7 cellular contexts compared by ENCODE assay signal in genomic region chr6:145963216-145964068, GRCh38. TPM values are rescaled to one million over a fixed set of nuclear protein-coding genes. Genes with fewer than 3 reads are reported as not detected.
DNase-seq lines count a peak whose midpoint lies in the region; ATAC-seq, FAIRE-seq and TF ChIP-seq lines count a peak whose summit lies in the region.

No MANE protein-coding gene starts in this region.

- FAIRE-seq in GM18507 (lab: Jason Lieb, UNC) (peak; percentile 53), H1 (lab: Jason Lieb, UNC) (no peak)

- CTCF ChIA-PET in activated CD4-positive, alpha-beta memory T cell treated with anti-CD3 and anti-CD28 coated beads for 36 hours (lab: Charles Lee), result interaction anchor here (0.6 to 3.2 kb wide), 2 partner anchors 34 to 149 kb away, joined by 3 to 21 read pairs; partner anchors contain the start of gene FBXO30
- CTCF ChIA-PET in H1 (lab: Charles Lee; ENCODE audit: partially characterized antibody), result interaction anchor here (1.3 to 1.7 kb wide), 2 partner anchors 35 to 65 kb away, joined by 4 read pairs; partner anchors contain the start of gene GRM1

- H3K4ac ChIP-seq in H1 (replicated peaks; ENCODE audit: insufficient read length, low read depth, low read length), result peak overlapping the region; percentile 97

- POLR2A ChIA-PET in activated CD4-positive, alpha-beta memory T cell treated with anti-CD3 and anti-CD28 coated beads for 36 hours (lab: Charles Lee), result interaction anchor here (1.3 to 2.4 kb wide), 3 partner anchors 34 to 228 kb away, joined by 4 to 6 read pairs (median 5); partner anchors contain the start of gene EPM2A
- POLR2A ChIA-PET in H1 (lab: Charles Lee; ENCODE audit: partially characterized antibody), result interaction anchor here (0.7 to 1.8 kb wide), 11 partner anchors 8 to 580 kb away, joined by 3 to 9 read pairs (median 5); partner anchors contain the start of genes EPM2A, FBXO30 and RAB32

- DNase-seq in GM18507 (ENCODE audit: extremely low spot score, insufficient read length, low read depth) (peak; percentile 18), NCI-H146 treated with DMSO at 0.1 percent for 48 hours (lab: John Stamatoyannopoulos, UW; ENCODE audit: unreplicated experiment) (peak; percentile 57), H1 (ENCODE audit: low read depth in 1 of 2, low spot score in 2 of 2) (peak in 1 of 2 experiments; percentile 2), mesothelial cell of epicardium (ENCODE audit: low spot score in 2 of 2, unreplicated experiment in 2 of 2) (peak; percentile 20 to 57)
- peak; percentile 60 for DNase-seq in activated CD4-positive, alpha-beta memory T cell treated with anti-CD3 and anti-CD28 coated beads for 36 hours
- DNase-seq in stimulated activated CD8-positive, alpha-beta memory T cell treated with anti-CD3 and anti-CD28 coated beads, Interleukin-15, amount 100 ng/mL, for 4 hours (ENCODE audit: low read depth in 2 of 2), result peak; percentile 13 to 14

- no peak overlapping the region for H2AK5ac ChIP-seq in H1 (ENCODE audit: low read depth, low read length)

- H3K9me3 Mint-ChIP-seq in activated CD4-positive, alpha-beta memory T cell treated with anti-CD3 and anti-CD28 coated beads for 36 hours, result no peaks in the 10 kb centered on the region
- H3K9me3 Mint-ChIP-seq in mesothelial cell of epicardium, result no peaks in the 10 kb centered on the region

- no peaks in the 10 kb centered on the region for H3K27me3 Mint-ChIP-seq in activated CD4-positive, alpha-beta memory T cell treated with anti-CD3 and anti-CD28 coated beads for 36 hours
- H3K27me3 Mint-ChIP-seq in mesothelial cell of epicardium (ENCODE audit: low read depth), result peaks cover 4% of the 10 kb centered on the region

- peak overlapping the region; percentile 72 to 97 (median 94) for H3K4me3 ChIP-seq in H1 (ENCODE audit: extremely low read depth in 1 of 4, insufficient read depth in 2 of 4, low read depth in 3 of 4, low read length in 4 of 4)

- ATAC-seq in HG02678 (IDR thresholded peaks at IDR 0.05; ENCODE audit: unreplicated experiment), result peak; percentile 24

- no peaks in the 10 kb centered on the region for H3K9me3 ChIP-seq in H1 (ENCODE audit: insufficient read depth in 2 of 2, low read depth in 1 of 2, low read length in 1 of 2)

- TF ChIP-seq CTCF in H1 (IDR thresholded peaks at IDR 0.05; ENCODE audit: control extremely low read depth in 1 of 3, insufficient read depth in 1 of 3, low read depth in 1 of 3, low read length in 3 of 3), result no peak
- no peak for TF ChIP-seq CTCF in mesothelial cell of epicardium (IDR thresholded peaks at IDR 0.05; ENCODE audit: unreplicated experiment)

- 3% methylated on average over 36 of the region's 44 CpGs; no CpG with 5 or more reads in 1 of the 2 experiments for WGBS in H1 (ENCODE audit: extremely low coverage in 1 of 2, insufficient coverage in 1 of 2, insufficient read length in 1 of 2, insufficient replicate concordance in 2 of 2, low coverage in 1 of 2, low lambda C conversion rate in 2 of 2, missing lambda C conversion rate in 1 of 2), 2 experiments

- H3K79me1 ChIP-seq in H1 (ENCODE audit: low read depth, low read length), result peaks cover 10% of the 10 kb centered on the region; the same call in 1 of the 2 replicates

- TF ChIP-seq POLR2A in H1 (IDR thresholded peaks at IDR 0.05; ENCODE audit: control extremely low read depth in 1 of 2, low read depth in 2 of 2, low read length in 2 of 2), result no peak

- peak overlapping the region; percentile 85 for H3K27ac Mint-ChIP-seq in activated CD4-positive, alpha-beta memory T cell treated with anti-CD3 and anti-CD28 coated beads for 36 hours
- H3K27ac Mint-ChIP-seq in mesothelial cell of epicardium, result peak overlapping the region; percentile 97

- H3K14ac ChIP-seq in H1 (ENCODE audit: insufficient read length), result no peak overlapping the region

- peaks cover 2 to 6% of the 10 kb centered on the region in 2 experiments for H4K20me1 ChIP-seq in H1 (replicated peaks in 1 of 2; ENCODE audit: control insufficient read depth in 1 of 2, insufficient read depth in 2 of 2, low read length in 2 of 2)

- intact Hi-C loops in activated CD4-positive, alpha-beta memory T cell treated with anti-CD3 and anti-CD28 coated beads for 36 hours (cut with micrococcal nuclease), result loop anchor here (1.0 to 10.0 kb wide), 4 partner anchors 148 to 887 kb away; partner anchors contain the start of gene EPM2A

- H3K27me3 ChIP-seq in H1 (replicated peaks in 1 of 4; ENCODE audit: control insufficient read depth in 3 of 4, extremely low read depth in 1 of 4, insufficient read depth in 3 of 4, low read length in 3 of 4), result no peaks in the 10 kb centered on the region

- H2BK15ac ChIP-seq in H1 (ENCODE audit: low read length), result no peak overlapping the region

- peak overlapping the region; percentile 55 to 78 for H3K4me2 ChIP-seq in H1 (ENCODE audit: insufficient read depth in 1 of 2, low read depth in 2 of 2, low read length in 2 of 2)

- peak overlapping the region; percentile 83 to 95 (median 92) for H3K9ac ChIP-seq in H1 (replicated peaks in 1 of 4; ENCODE audit: extremely low read depth in 1 of 4, low read depth in 3 of 4, low read length in 3 of 4)

- peak overlapping the region; percentile 74 for H3K56ac ChIP-seq in H1 (replicated peaks; ENCODE audit: insufficient read length, low read depth, low read length)

- no peak overlapping the region for H3K23ac ChIP-seq in H1 (ENCODE audit: insufficient read length)

- peak overlapping the region; percentile 90 for H3K27ac ChIP-seq in H1 (ENCODE audit: low read depth, low read length)

- no peak for TF ChIP-seq RAD21 in H1 (IDR thresholded peaks at IDR 0.05 in 1 of 2, conservative IDR thresholded peaks at IDR 0.05 in 1 of 2; ENCODE audit: low read depth in 2 of 2, low read length in 2 of 2)

- peak overlapping the region; percentile 94 for H4K8ac ChIP-seq in H1 (ENCODE audit: extremely low read depth, insufficient read depth, low read length)

- H2BK5ac ChIP-seq in H1 (ENCODE audit: low read depth, low read length), result peak overlapping the region; percentile 92

- H2BK20ac ChIP-seq in H1 (ENCODE audit: low read length), result no peak overlapping the region

- H3K4me1 ChIP-seq in H1 (replicated peaks in 1 of 4; ENCODE audit: control insufficient read depth in 3 of 4, insufficient read depth in 4 of 4, low read length in 3 of 4), result peaks cover 0 to 3% (median 1%) of the 10 kb centered on the region in 4 experiments; a peak in 2 of 7 replicates

- TF ChIP-seq EP300 in H1 (IDR thresholded peaks at IDR 0.05; ENCODE audit: borderline replicate concordance in 1 of 2, low read depth in 2 of 2, low read length in 2 of 2), result no peak

- no peaks in the 10 kb centered on the region; the same call in 1 of the 2 replicates for H3K23me2 ChIP-seq in H1 (ENCODE audit: low read depth, low read length)

- H2BK120ac ChIP-seq in H1 (replicated peaks; ENCODE audit: low read depth, low read length), result no peak overlapping the region

- peak overlapping the region; percentile 99 for H2AFZ ChIP-seq in H1 (ENCODE audit: low read length)

- H4K91ac ChIP-seq in H1 (replicated peaks; ENCODE audit: insufficient read length, low read length), result peak overlapping the region; percentile 66

- H3K18ac ChIP-seq in H1 (ENCODE audit: extremely low read depth, low read length), result peak overlapping the region; percentile 95; the same call in 1 of the 2 replicates

- H2BK12ac ChIP-seq in H1 (ENCODE audit: low read depth, low read length), result no peak overlapping the region; the same call in 1 of the 2 replicates

- H3K4me3 Mint-ChIP-seq in activated CD4-positive, alpha-beta memory T cell treated with anti-CD3 and anti-CD28 coated beads for 36 hours, result peak overlapping the region; percentile 94
- peak overlapping the region; percentile 99 for H3K4me3 Mint-ChIP-seq in mesothelial cell of epicardium

- H3K4me1 Mint-ChIP-seq in activated CD4-positive, alpha-beta memory T cell treated with anti-CD3 and anti-CD28 coated beads for 36 hours (ENCODE audit: low read depth), result peaks cover 50% of the 10 kb centered on the region
- peaks cover 27% of the 10 kb centered on the region for H3K4me1 Mint-ChIP-seq in mesothelial cell of epicardium

- peaks cover 0 to 4% (median 0%) of the 10 kb centered on the region in 4 experiments; a peak in 1 of 8 replicates for H3K36me3 ChIP-seq in H1 (ENCODE audit: control insufficient read depth in 2 of 4, insufficient read depth in 4 of 4, low read length in 3 of 4)

- peaks cover 15 to 54% of the 10 kb centered on the region in 2 experiments for H3K79me2 ChIP-seq in H1 (ENCODE audit: control insufficient read depth in 1 of 2, insufficient read depth in 2 of 2, low read length in 2 of 2)

- peaks cover 4% of the 10 kb centered on the region for H3K36me3 Mint-ChIP-seq in activated CD4-positive, alpha-beta memory T cell treated with anti-CD3 and anti-CD28 coated beads for 36 hours
- no peaks in the 10 kb centered on the region for H3K36me3 Mint-ChIP-seq in mesothelial cell of epicardium

- peak overlapping the region; percentile 93 for H4K5ac ChIP-seq in H1 (ENCODE audit: insufficient read length, low read depth, low read length)

TF ChIP-seq in H1, 55 proteins besides CTCF, POLR2A, EP300 and RAD21 (continues in another document):
- TF ChIP-seq SIN3A (conservative IDR thresholded peaks at IDR 0.05 in 1 of 2, IDR thresholded peaks at IDR 0.05 in 1 of 2; ENCODE audit: low read depth in 1 of 2, low read length in 2 of 2) (0 out of 4 replicates have a peak, but pooled peaks have one; percentile 25 to 75), RNF2 (IDR thresholded peaks at IDR 0.05; ENCODE audit: borderline replicate concordance, low read depth, low read length, missing control alignments, poor library complexity, severe bottlenecking) (no peak), HDAC2 (IDR thresholded peaks at IDR 0.05; ENCODE audit: borderline replicate concordance in 1 of 2, low read depth in 2 of 2, low read length in 2 of 2) (peak in 1 of 2 experiments; percentile 68; a peak in 1 of 4 replicates), ASH2L (IDR thresholded peaks at IDR 0.05; ENCODE audit: low read length) (peak; percentile 59), POLR2AphosphoS5 (IDR thresholded peaks at IDR 0.05; ENCODE audit: low read depth, low read length) (peak; percentile 50; the same call in 1 of the 2 replicates), SAP30 (IDR thresholded peaks at IDR 0.05; ENCODE audit: insufficient read depth, insufficient replicate concordance, low read length) (peak; percentile 60), PHF8 (conservative IDR thresholded peaks at IDR 0.05; ENCODE audit: low read depth, low read length) (peak; percentile 54; the same call in 1 of the 2 replicates)

RNA-seq across cellular contexts. Expression of gene SHPRH, which starts 0.7 kb away (rescaled TPM):
- total RNA-seq in activated CD4-positive, alpha-beta memory T cell treated with anti-CD3 and anti-CD28 coated beads for 36 hours, result 10 to 100 TPM; 11.0 to 12.2 TPM
- total RNA-seq in H1 (2021; fragmentation: NEBNext Ultra II Directional; extraction: Animal tissue kit (Norgen Biotek cat#: 25700)), result 25.6 and 27.0 TPM in 2 replicates
- 6.1 and 9.0 TPM in 2 replicates for polyA plus RNA-seq in H1 (2011; rRNA removed)
- 11.0 TPM for polyA plus RNA-seq in H1 (2011; cell fraction: cytosol; rRNA removed)
- 13.7 TPM for polyA plus RNA-seq in H1 (2011; cell fraction: nucleus; rRNA removed)
- 8.1 to 14.7 TPM (median 11.1 TPM) in 4 replicates for polyA plus RNA-seq in H1 (2012, experiment 1 of 2)
- polyA plus RNA-seq in H1 (2012, experiment 2 of 2), result 0.54 TPM
- polyA plus RNA-seq in H1 (2013, experiment 1 of 2), result 11.8 TPM
- 10.5 TPM for polyA plus RNA-seq in H1 (2013, experiment 2 of 2)
- 58.1 and 85.3 TPM in 2 replicates for polyA minus RNA-seq in H1 (2011; rRNA and poly(A)+ RNA removed)
- 22.9 TPM for polyA minus RNA-seq in H1 (2011; cell fraction: cytosol; rRNA and poly(A)+ RNA removed)
- 145 TPM for polyA minus RNA-seq in H1 (2011; cell fraction: nucleus; rRNA and poly(A)+ RNA removed)
- 25.1 to 27.0 TPM (median 25.3 TPM) in 3 replicates for total RNA-seq in mesothelial cell of epicardium
